Comparison of ENCODE assay signal across 18 cellular contexts in the genomic region with DNA sequence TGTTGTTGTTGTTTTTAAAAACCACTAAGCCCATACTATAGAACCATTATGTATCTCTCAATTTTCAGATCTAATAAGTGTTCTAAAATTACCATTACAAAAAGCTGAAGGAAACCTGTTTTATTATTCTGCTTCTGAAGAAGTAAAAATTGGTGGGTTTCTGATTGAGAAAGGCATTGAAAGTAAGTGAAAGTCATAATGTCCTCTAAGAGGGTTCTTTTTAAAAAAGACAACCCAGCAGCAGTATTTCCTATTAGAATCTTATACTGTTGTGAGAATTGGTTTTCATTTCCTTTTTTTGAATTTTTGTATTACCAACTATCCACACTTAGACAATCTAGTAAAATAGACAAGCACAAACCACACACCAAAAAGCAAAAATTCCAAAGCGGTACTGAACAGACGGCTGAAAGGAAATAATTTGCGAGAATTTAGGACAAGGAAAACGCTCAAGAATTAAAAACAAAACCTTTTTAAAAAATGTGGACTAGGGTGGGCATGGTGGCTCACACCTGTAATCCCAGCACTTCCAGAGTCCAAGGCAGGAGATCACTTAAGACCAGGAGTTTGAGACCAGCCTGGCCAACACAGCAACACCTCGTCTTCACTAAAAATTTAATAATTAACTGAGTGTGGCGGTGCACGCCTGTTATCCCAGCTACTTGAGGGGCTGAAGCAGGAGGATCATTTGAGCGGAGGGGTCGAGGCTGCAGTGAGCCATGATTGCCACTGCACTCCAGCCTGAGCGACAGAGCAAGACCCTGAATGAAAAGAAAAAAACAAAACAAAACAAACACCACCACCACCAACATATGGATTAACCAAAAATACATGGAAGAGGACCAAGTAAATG.
A peak's percentile ranks its signal among the peaks of the same experiment; 100 is the strongest.
DNase-seq lines count a peak whose midpoint lies in the region; ATAC-seq, FAIRE-seq and TF ChIP-seq lines count a peak whose summit lies in the region.
"Had no signal": no experiment of that assay in that cellular context is flagged by ENCODE, and none has a peak within 500 bp of the region (broad histone marks: within the 10 kb centered on the region; RNA-seq: fewer than 3 reads in every experiment).

No MANE protein-coding gene starts in this region.

- H3K27me3 Mint-ChIP-seq in stimulated activated naive CD8-positive, alpha-beta T cell treated with anti-CD3 and anti-CD28 coated beads, Interleukin-15, Interleukin-2, amounts not matched to agents 100 ng/mL and 50 ng/mL, for 24 hours = no peaks in the 10 kb centered on the region
- no peaks in the 10 kb centered on the region for H3K27me3 Mint-ChIP-seq in stimulated activated naive CD8-positive, alpha-beta T cell treated with anti-CD3 and anti-CD28 coated beads, Interleukin-15, amount 100 ng/mL, for 72 hours
- H3K27me3 Mint-ChIP-seq: activated naive CD4-positive, alpha-beta T cell treated with anti-CD3 and anti-CD28 coated beads, Interleukin-2, amount 10 ng/mL, durations not matched to agents 7 days and 5 days; CD8-positive, alpha-beta memory T cell had no signal

- WGBS in GM12878 (ENCODE audit: insufficient coverage, insufficient replicate concordance, low lambda C conversion rate, missing lambda C conversion rate) = 40% methylated on average over 10 of the region's 10 CpGs

- H3K79me2 ChIP-seq in GM12878 (ENCODE audit: control insufficient read depth, insufficient read depth, low read length) = peaks cover 27% of the 10 kb centered on the region

- H3K4me3 Mint-ChIP-seq in stimulated activated naive CD8-positive, alpha-beta T cell treated with anti-CD3 and anti-CD28 coated beads, Interleukin-15, Interleukin-2, amounts not matched to agents 100 ng/mL and 50 ng/mL, for 24 hours = no peak overlapping the region
- H3K4me3 Mint-ChIP-seq in stimulated activated naive CD8-positive, alpha-beta T cell treated with anti-CD3 and anti-CD28 coated beads, Interleukin-15, amount 100 ng/mL, for 72 hours = no peak overlapping the region
- H3K4me3 Mint-ChIP-seq: activated naive CD4-positive, alpha-beta T cell treated with anti-CD3 and anti-CD28 coated beads, Interleukin-2, amount 10 ng/mL, durations not matched to agents 7 days and 5 days; CD8-positive, alpha-beta memory T cell had no signal

- peak; percentile 13 for FAIRE-seq in GM12878 (lab: Jason Lieb, UNC)
- FAIRE-seq: bronchial epithelial cell, HTR-8/SVneo had no signal

- no peak for TF ChIP-seq CTCF in GM12878 (IDR thresholded peaks at IDR 0.05 in 2 of 3, conservative IDR thresholded peaks at IDR 0.05 in 1 of 3; ENCODE audit: control insufficient read depth in 2 of 3, extremely low read depth in 1 of 3, insufficient read depth in 1 of 3, low read depth in 3 of 3, low read length in 3 of 3)

- no peaks in the 10 kb centered on the region for H4K20me1 ChIP-seq in GM12878 (ENCODE audit: control insufficient read depth, insufficient read depth)

- H3K27ac ChIP-seq in GM12878 (ENCODE audit: control insufficient read depth, insufficient read depth) = peak overlapping the region; percentile 35

- H3K27ac Mint-ChIP-seq in stimulated activated naive CD8-positive, alpha-beta T cell treated with anti-CD3 and anti-CD28 coated beads, Interleukin-15, Interleukin-2, amounts not matched to agents 100 ng/mL and 50 ng/mL, for 24 hours = peak overlapping the region; percentile 52
- no peak overlapping the region for H3K27ac Mint-ChIP-seq in stimulated activated naive CD8-positive, alpha-beta T cell treated with anti-CD3 and anti-CD28 coated beads, Interleukin-15, amount 100 ng/mL, for 72 hours
- H3K27ac Mint-ChIP-seq: activated naive CD4-positive, alpha-beta T cell treated with anti-CD3 and anti-CD28 coated beads, Interleukin-2, amount 10 ng/mL, durations not matched to agents 7 days and 5 days had no signal

- ATAC-seq in stimulated activated naive CD8-positive, alpha-beta T cell treated with anti-CD3 and anti-CD28 coated beads, Interleukin-15, amount 100 ng/mL, for 72 hours = no peak
- peak; percentile 55 for ATAC-seq in HG02885 (IDR thresholded peaks at IDR 0.05; ENCODE audit: poor library complexity, unreplicated experiment)
- ATAC-seq in GM12878 = peak; percentile 69
- ATAC-seq: activated CD4-positive, CD25-positive, alpha-beta regulatory T cell treated with anti-CD3 and anti-CD28 coated beads, Interleukin-2, amount 50 U/mL, for 24 hours had no signal

- CTCF ChIA-PET in GM12878 (lab: Yijun Ruan, JAX) = interaction anchor here (0.7 to 2.1 kb wide), 12 partner anchors 10 to 302 kb away, joined by 3 to 9 read pairs (median 4); no protein-coding TSS in a partner anchor

- peaks cover 18% of the 10 kb centered on the region for H3K4me1 ChIP-seq in GM12878 (ENCODE audit: control insufficient read depth, insufficient read depth, low read length)

- no peaks in the 10 kb centered on the region for H3K9me3 Mint-ChIP-seq in stimulated activated naive CD8-positive, alpha-beta T cell treated with anti-CD3 and anti-CD28 coated beads, Interleukin-15, Interleukin-2, amounts not matched to agents 100 ng/mL and 50 ng/mL, for 24 hours
- H3K9me3 Mint-ChIP-seq in stimulated activated naive CD8-positive, alpha-beta T cell treated with anti-CD3 and anti-CD28 coated beads, Interleukin-15, amount 100 ng/mL, for 72 hours = peaks cover 0 to 6% of the 10 kb centered on the region in 2 donors
- H3K9me3 Mint-ChIP-seq: activated naive CD4-positive, alpha-beta T cell treated with anti-CD3 and anti-CD28 coated beads, Interleukin-2, amount 10 ng/mL, durations not matched to agents 7 days and 5 days; CD8-positive, alpha-beta memory T cell had no signal

- H3K9me3 ChIP-seq in GM12878 (replicated peaks; ENCODE audit: control insufficient read depth, insufficient read depth, low read length) (no peaks in the 10 kb centered on the region; the same call in 2 of the 3 replicates), MG63 (no peaks in the 10 kb centered on the region)

- H3K4me3 ChIP-seq in GM12878 (peak overlapping the region; percentile 53; the same call in 1 of the 2 replicates), MG63 (no peak overlapping the region)

- TF ChIP-seq RAD21 in GM12878 (IDR thresholded peaks at IDR 0.05; ENCODE audit: insufficient read depth, low read depth, low read length) = no peak

- H3K4me2 ChIP-seq in GM12878 (ENCODE audit: control insufficient read depth, insufficient read depth) = peak overlapping the region; percentile 51

- intact Hi-C loops in GM12878 (cut with micrococcal nuclease; ENCODE audit: unreplicated experiment) = no loop called here

- peaks cover 40% of the 10 kb centered on the region for H3K36me3 Mint-ChIP-seq in stimulated activated naive CD8-positive, alpha-beta T cell treated with anti-CD3 and anti-CD28 coated beads, Interleukin-15, Interleukin-2, amounts not matched to agents 100 ng/mL and 50 ng/mL, for 24 hours (ENCODE audit: low read depth)

- no peak overlapping the region for H3K9ac ChIP-seq in GM12878 (ENCODE audit: control insufficient read depth, insufficient read depth, low read length)

- in situ Hi-C loops in GM12878 (cut with MboI) = no loop called here

- RAD21 ChIA-PET in GM12878 (lab: Charles Lee; ENCODE audit: unreplicated experiment) = interaction anchor here (1.1 to 2.6 kb wide), 4 partner anchors 20 to 124 kb away, joined by 4 to 11 read pairs (median 5); no protein-coding TSS in a partner anchor

- POLR2A ChIA-PET in GM12878 (lab: Charles Lee) = interaction anchor here (0.6 to 1.5 kb wide), 2 partner anchors 17 to 497 kb away, joined by 3 to 4 read pairs; no protein-coding TSS in a partner anchor

- no peak for DNase-seq in stimulated activated naive CD8-positive, alpha-beta T cell treated with anti-CD3 and anti-CD28 coated beads, Interleukin-15, amount 100 ng/mL, for 72 hours
- DNase-seq in GM12878 (ENCODE audit: low read depth, low spot score) = no peak
- no peak for DNase-seq in NCI-H2196 treated with DMSO at 0.1 percent for 48 hours (lab: John Stamatoyannopoulos, UW; ENCODE audit: unreplicated experiment)
- DNase-seq in MG63 = no peak
- no peak for DNase-seq in AG08395 (ENCODE audit: low spot score)
- DNase-seq in activated gamma-delta T cell (lab: John Stamatoyannopoulos, UW) = no peak
- DNase-seq: activated naive CD4-positive, alpha-beta T cell treated with anti-CD3 and anti-CD28 coated beads, Interleukin-2, amount 10 ng/mL, durations not matched to agents 7 days and 5 days; CD8-positive, alpha-beta memory T cell; hypothalamus; left cardiac atrium; NCI-H2107; NCI-H82; RPMI8226 had no signal

- BruUV-seq in GM12878 (replicated peaks; lab: Mats Ljungman, UMichigan) = no TSS peak

- H2AFZ ChIP-seq in GM12878 (ENCODE audit: control insufficient read depth, low read depth, low read length) = no peak overlapping the region

- H3K27me3 ChIP-seq in GM12878 (replicated peaks in 1 of 2; ENCODE audit: control insufficient read depth in 2 of 2, insufficient read depth in 2 of 2, low read length in 1 of 2) (no peaks in the 10 kb centered on the region), MG63 (no peaks in the 10 kb centered on the region)

- no peaks in the 10 kb centered on the region for H3K36me3 ChIP-seq in GM12878 (ENCODE audit: control insufficient read depth in 2 of 2, insufficient read depth in 2 of 2, low read length in 1 of 2)
- no peaks in the 10 kb centered on the region; the same call in 1 of the 2 replicates for H3K36me3 ChIP-seq in MG63

- TF ChIP-seq POLR2A in GM12878 (IDR thresholded peaks at IDR 0.05; ENCODE audit: low read depth, low read length) = no peak

- TF ChIP-seq EP300 in GM12878 (IDR thresholded peaks at IDR 0.05; ENCODE audit: borderline replicate concordance in 1 of 2, control insufficient read depth in 1 of 2, low read depth in 2 of 2, low read length in 2 of 2) = no peak

- H3K4me1 Mint-ChIP-seq in stimulated activated naive CD8-positive, alpha-beta T cell treated with anti-CD3 and anti-CD28 coated beads, Interleukin-15, Interleukin-2, amounts not matched to agents 100 ng/mL and 50 ng/mL, for 24 hours (ENCODE audit: low read depth) = peaks cover 51% of the 10 kb centered on the region
- H3K4me1 Mint-ChIP-seq in stimulated activated naive CD8-positive, alpha-beta T cell treated with anti-CD3 and anti-CD28 coated beads, Interleukin-15, amount 100 ng/mL, for 72 hours = peaks cover 52% of the 10 kb centered on the region

- SMC1A ChIA-PET in GM12878 (lab: Charles Lee; ENCODE audit: uncharacterized antibody, unreplicated experiment) = interaction anchor here (0.6 to 1.6 kb wide), 15 partner anchors 10 to 366 kb away, joined by 3 to 8 read pairs (median 3); no protein-coding TSS in a partner anchor

TF ChIP-seq in GM12878, 131 proteins besides CTCF, POLR2A, EP300 and RAD21 (continues in another document):
- TF ChIP-seq SIN3A (IDR thresholded peaks at IDR 0.05; ENCODE audit: low read depth, low read length) = no peak
- no peak for TF ChIP-seq IKZF1 (conservative IDR thresholded peaks at IDR 0.05)
- 0 out of 2 replicates have a peak, but pooled peaks have one; percentile 10 for TF ChIP-seq MEF2A (IDR thresholded peaks at IDR 0.05; ENCODE audit: insufficient read depth, low read depth, low read length)
- TF ChIP-seq ETV6 (conservative IDR thresholded peaks at IDR 0.05 in 1 of 2, IDR thresholded peaks at IDR 0.05 in 1 of 2; ENCODE audit: borderline replicate concordance in 1 of 2, low read depth in 1 of 2) = 0 out of 4 replicates have a peak, but pooled peaks of 1 of the 2 experiments have one; percentile 10
- TF ChIP-seq FOXK2 (IDR thresholded peaks at IDR 0.05) = no peak; the same call in 1 of the 2 replicates
